ENCODE assay signal across 2 cellular contexts in the genomic region with DNA sequence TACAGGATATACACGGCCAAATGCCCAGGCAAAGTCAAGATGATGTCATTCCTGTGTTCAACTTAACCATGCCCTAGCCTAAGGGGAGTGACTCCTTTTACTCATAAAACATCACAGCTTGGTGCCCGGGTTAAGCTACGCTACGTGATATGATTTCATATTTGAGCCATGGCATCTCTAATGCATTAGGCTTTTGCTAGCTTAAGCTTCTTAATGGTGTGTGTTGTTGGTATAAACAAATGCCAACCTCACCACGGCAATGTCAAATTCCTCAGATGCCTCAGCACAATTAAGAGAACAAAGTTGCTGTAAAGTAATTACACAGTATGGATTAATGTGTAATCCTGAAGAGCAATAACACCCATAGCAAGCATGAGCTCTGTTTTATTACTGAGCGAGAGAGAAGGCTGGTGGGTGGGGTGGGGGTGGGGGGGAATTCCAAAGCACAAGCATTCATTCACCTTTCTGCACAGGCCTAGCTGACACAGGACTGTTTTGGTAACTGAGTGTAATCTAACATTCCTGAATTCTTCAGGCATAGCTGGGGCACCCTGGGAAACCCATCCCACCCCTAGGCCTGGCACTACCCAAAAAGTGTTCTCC.
TF ChIP-seq lines count a peak whose summit lies in the region.

No MANE protein-coding gene starts in this region.

TF ChIP-seq in HCT116, 20 proteins besides CTCF, POLR2A, EP300 and RAD21:
- TF ChIP-seq ZNF274 (IDR thresholded peaks at IDR 0.05; ENCODE audit: low read depth, low read length) (no peak), FOSL1 (IDR thresholded peaks at IDR 0.05; ENCODE audit: low read depth) (no peak), EZH2 (IDR thresholded peaks at IDR 0.05) (no peak), CBX3 (IDR thresholded peaks at IDR 0.05; ENCODE audit: low read depth) (no peak)

TF ChIP-seq in SK-N-SH, 30 proteins besides CTCF, POLR2A, EP300 and RAD21:
- TF ChIP-seq RXRA (IDR thresholded peaks at IDR 0.05; ENCODE audit: borderline replicate concordance, low read depth) (no peak), TAF1 (IDR thresholded peaks at IDR 0.05; ENCODE audit: borderline replicate concordance, low read depth, low read length) (no peak), TCF12 (IDR thresholded peaks at IDR 0.05) (no peak), FOXM1 (IDR thresholded peaks at IDR 0.05; ENCODE audit: low read depth) (no peak), POLR2AphosphoS5 (IDR thresholded peaks at IDR 0.05; ENCODE audit: low read depth, low read length) (no peak), SMC3 (IDR thresholded peaks at IDR 0.05; ENCODE audit: low read depth, low read length) (no peak)
- TF ChIP-seq, protein P1, sequence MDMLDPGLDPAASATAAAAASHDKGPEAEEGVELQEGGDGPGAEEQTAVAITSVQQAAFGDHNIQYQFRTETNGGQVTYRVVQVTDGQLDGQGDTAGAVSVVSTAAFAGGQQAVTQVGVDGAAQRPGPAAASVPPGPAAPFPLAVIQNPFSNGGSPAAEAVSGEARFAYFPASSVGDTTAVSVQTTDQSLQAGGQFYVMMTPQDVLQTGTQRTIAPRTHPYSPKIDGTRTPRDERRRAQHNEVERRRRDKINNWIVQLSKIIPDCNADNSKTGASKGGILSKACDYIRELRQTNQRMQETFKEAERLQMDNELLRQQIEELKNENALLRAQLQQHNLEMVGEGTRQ (IDR thresholded peaks at IDR 0.05; ENCODE audit: borderline replicate concordance, low read depth, low read length) = no peak
